Comparison of ENCODE assay signal across 22 cellular contexts in genomic region chr15:98923579-98923978, GRCh38.
"Had no signal": no experiment of that assay in that cellular context is flagged by ENCODE, and none has a peak within 500 bp of the region (broad histone marks: within the 10 kb centered on the region; RNA-seq: fewer than 3 reads in every experiment).

No MANE protein-coding gene starts in this region.

- H3K36me3 ChIP-seq: colonic mucosa had no signal

- H3K4me3 ChIP-seq: colonic mucosa, dorsolateral prefrontal cortex, heart left ventricle, lower lobe of right lung, sigmoid colon, SK-N-MC, smooth muscle cell, tibial nerve had no signal

- H3K27ac ChIP-seq: colonic mucosa, lower lobe of right lung, SK-N-MC had no signal

- H3K4me1 ChIP-seq: colonic mucosa had no signal

- H3K9me3 ChIP-seq: colonic mucosa, heart left ventricle, lower lobe of right lung, sigmoid colon, tibial nerve had no signal

- ATAC-seq: effector memory CD8-positive, alpha-beta T cell; left colon; natural killer cell; stimulated activated naive B cell treated with anti-CD40 and anti-IgM and Interleukin-4, amounts not matched to agents 10 μg/mL and 1 μg/mL and 100 μg/mL, for 72 hours; T-helper 17 cell had no signal

- FAIRE-seq: islet of Langerhans had no signal

- DNase-seq: activated CD4-positive, alpha-beta memory T cell treated with anti-CD3 and anti-CD28 coated beads for 36 hours; activated CD4-positive, alpha-beta T cell treated with anti-CD3 and anti-CD28 coated beads for 48 hours; activated effector memory CD4-positive, alpha-beta T cell treated with Interleukin-2 at 50 U/mL for 16 hours; activated naive CD4-positive, alpha-beta T cell treated with anti-CD3 and anti-CD28 coated beads, Interleukin-2, amount 10 ng/mL, durations not matched to agents 7 days and 5 days; activated T-cell treated with anti-CD3 and anti-CD28 coated beads, Interleukin-2, amount 50 U/mL, for 48 hours; colonic mucosa; effector memory CD8-positive, alpha-beta T cell; heart left ventricle; left colon; lower lobe of right lung; natural killer cell; retina; sigmoid colon; stimulated activated CD4-positive, alpha-beta T cell treated with anti-CD3 and anti-CD28 coated beads, Interleukin-15, amount 100 ng/mL, for 24 hours; stimulated activated naive B cell treated with anti-CD40 and anti-IgM and Interleukin-4, amounts not matched to agents 10 μg/mL and 1 μg/mL and 100 μg/mL, for 72 hours; SW 1271; T-helper 17 cell had no signal

- H3K27me3 ChIP-seq: colonic mucosa, dorsolateral prefrontal cortex, heart left ventricle, sigmoid colon, tibial nerve had no signal
